Comparison of ENCODE assay signal across 36 cellular contexts in genomic region chr19:37829526-37829925, GRCh38.
"Had no signal": no experiment of that assay in that cellular context is flagged by ENCODE, and none has a peak within 500 bp of the region (broad histone marks: within the 10 kb centered on the region; RNA-seq: fewer than 3 reads in every experiment).

No MANE protein-coding gene starts in this region.

- H3K36me3 Mint-ChIP-seq: activated naive CD4-positive, alpha-beta T cell treated with anti-CD3 and anti-CD28 coated beads, Interleukin-2, amount 10 ng/mL, durations not matched to agents 7 days and 5 days had no signal

- H3K27ac Mint-ChIP-seq: activated CD4-positive, alpha-beta memory T cell treated with anti-CD3 and anti-CD28 coated beads, Interleukin-2, amount 10 ng/mL, durations not matched to agents 7 days and 5 days; activated CD4-positive, alpha-beta T cell treated with anti-CD3 and anti-CD28 coated beads for 36 hours; activated CD4-positive, alpha-beta T cell treated with anti-CD3 and anti-CD28 coated beads, Interleukin-2, amount 10 ng/mL, durations not matched to agents 7 days and 5 days; activated CD8-positive, alpha-beta memory T cell treated with anti-CD3 and anti-CD28 coated beads, Interleukin-2, amount 10 ng/mL, durations not matched to agents 7 days and 5 days; activated CD8-positive, alpha-beta T cell treated with anti-CD3 and anti-CD28 coated beads, Interleukin-2, amount 10 ng/mL, durations not matched to agents 7 days and 5 days; activated naive CD4-positive, alpha-beta T cell treated with anti-CD3 and anti-CD28 coated beads, Interleukin-2, amount 10 ng/mL, durations not matched to agents 7 days and 5 days; activated naive CD4-positive, alpha-beta T cell treated with anti-CD3 and anti-CD28 coated beads, Interleukin-2, amount 50 U/mL, for 24 hours; activated naive CD8-positive, alpha-beta T cell; activated T-cell treated with anti-CD3 and anti-CD28 coated beads, Interleukin-2, amount 50 U/mL, for 24 hours; activated T-helper 2 cell treated with anti-CD3 and anti-CD28 coated beads, Interferon-gamma antibody, Interleukin-2, Interleukin-4, amounts not matched to agents 10 μg/mL and 5 μg/mL and 100 μg/mL, durations not matched to agents 14 hours and 24 hours and 36 hours; T-helper 1 cell treated with Interleukin-12 subunit alpha and Interleukin-12 subunit beta and Interleukin-4 antibody, amounts not matched to agents 30 μg/mL and 1 μg/mL, for 36 hours; T-helper 2 cell treated with Interferon-gamma antibody and Interleukin-4, amounts not matched to agents 5 μg/mL and 100 μg/mL, for 36 hours had no signal

- H3K4me1 Mint-ChIP-seq: activated CD4-positive, alpha-beta memory T cell treated with anti-CD3 and anti-CD28 coated beads, Interleukin-2, amount 10 ng/mL, durations not matched to agents 7 days and 5 days; activated CD4-positive, alpha-beta T cell treated with anti-CD3 and anti-CD28 coated beads for 36 hours; activated CD4-positive, alpha-beta T cell treated with anti-CD3 and anti-CD28 coated beads, Interleukin-2, amount 10 ng/mL, durations not matched to agents 7 days and 5 days; activated CD8-positive, alpha-beta memory T cell treated with anti-CD3 and anti-CD28 coated beads, Interleukin-2, amount 10 ng/mL, durations not matched to agents 7 days and 5 days; activated naive CD4-positive, alpha-beta T cell treated with anti-CD3 and anti-CD28 coated beads, Interleukin-2, amount 10 ng/mL, durations not matched to agents 7 days and 5 days; activated naive CD4-positive, alpha-beta T cell treated with anti-CD3 and anti-CD28 coated beads, Interleukin-2, amount 50 U/mL, for 24 hours had no signal

- ATAC-seq: activated CD4-positive, alpha-beta T cell treated with anti-CD3 and anti-CD28 coated beads for 36 hours; activated CD4-positive, CD25-positive, alpha-beta regulatory T cell treated with anti-CD3 and anti-CD28 coated beads, Interleukin-2, amount 50 U/mL, for 24 hours; activated CD8-positive, alpha-beta memory T cell treated with anti-CD3 and anti-CD28 coated beads, Interleukin-2, amount 10 ng/mL, durations not matched to agents 7 days and 5 days; activated CD8-positive, alpha-beta T cell treated with anti-CD3 and anti-CD28 coated beads, Interleukin-2, amount 10 ng/mL, durations not matched to agents 7 days and 5 days; body of pancreas had no signal

- H3K4me3 Mint-ChIP-seq: activated CD4-positive, alpha-beta memory T cell treated with anti-CD3 and anti-CD28 coated beads, Interleukin-2, amount 10 ng/mL, durations not matched to agents 7 days and 5 days; activated CD4-positive, alpha-beta T cell treated with anti-CD3 and anti-CD28 coated beads for 36 hours; activated CD4-positive, alpha-beta T cell treated with anti-CD3 and anti-CD28 coated beads, Interleukin-2, amount 10 ng/mL, durations not matched to agents 7 days and 5 days; activated CD8-positive, alpha-beta memory T cell treated with anti-CD3 and anti-CD28 coated beads, Interleukin-2, amount 10 ng/mL, durations not matched to agents 7 days and 5 days; activated CD8-positive, alpha-beta T cell treated with anti-CD3 and anti-CD28 coated beads, Interleukin-2, amount 10 ng/mL, durations not matched to agents 7 days and 5 days; activated naive CD4-positive, alpha-beta T cell treated with anti-CD3 and anti-CD28 coated beads, Interleukin-2, amount 10 ng/mL, durations not matched to agents 7 days and 5 days; activated naive CD4-positive, alpha-beta T cell treated with anti-CD3 and anti-CD28 coated beads, Interleukin-2, amount 50 U/mL, for 24 hours; activated naive CD8-positive, alpha-beta T cell; activated T-cell treated with anti-CD3 and anti-CD28 coated beads, Interleukin-2, amount 50 U/mL, for 24 hours; T-helper 1 cell treated with Interleukin-12 subunit alpha and Interleukin-12 subunit beta and Interleukin-4 antibody, amounts not matched to agents 30 μg/mL and 1 μg/mL, for 36 hours; T-helper 2 cell treated with Interferon-gamma antibody and Interleukin-4, amounts not matched to agents 5 μg/mL and 100 μg/mL, for 36 hours had no signal

- H3K36me3 ChIP-seq: adrenal gland, brain microvascular endothelial cell had no signal

- H3K4me3 ChIP-seq: adrenal gland, body of pancreas, breast epithelium had no signal

- DNase-seq: activated CD4-positive, alpha-beta memory T cell treated with anti-CD3 and anti-CD28 coated beads, Interleukin-2, amount 10 ng/mL, durations not matched to agents 7 days and 5 days; activated CD4-positive, alpha-beta T cell treated with anti-CD3 and anti-CD28 coated beads for 1 hour; activated CD4-positive, alpha-beta T cell treated with anti-CD3 and anti-CD28 coated beads for 36 hours; activated CD4-positive, alpha-beta T cell treated with anti-CD3 and anti-CD28 coated beads for 48 hours; activated CD4-positive, alpha-beta T cell treated with anti-CD3 and anti-CD28 coated beads, Interleukin-2, amount 10 ng/mL, durations not matched to agents 7 days and 5 days; activated CD4-positive, alpha-beta T cell treated with anti-CD3 and anti-CD28 coated beads, Interleukin-2, amount 50 U/mL, for 48 hours; activated CD4-positive, CD25-positive, alpha-beta regulatory T cell; activated CD8-positive, alpha-beta memory T cell treated with anti-CD3 and anti-CD28 coated beads for 24 hours; activated CD8-positive, alpha-beta memory T cell treated with anti-CD3 and anti-CD28 coated beads, Interleukin-2, amount 10 ng/mL, durations not matched to agents 7 days and 5 days; activated CD8-positive, alpha-beta memory T cell treated with anti-CD3 and anti-CD28 coated beads, Interleukin-2, amount 50 U/mL, for 48 hours; activated CD8-positive, alpha-beta T cell treated with anti-CD3 and anti-CD28 coated beads, Interleukin-2, amount 10 ng/mL, durations not matched to agents 7 days and 5 days; activated effector memory CD4-positive, alpha-beta T cell treated with Interleukin-2 at 50 U/mL for 16 hours; activated gamma-delta T cell; activated naive CD4-positive, alpha-beta T cell treated with anti-CD3 and anti-CD28 coated beads, Interleukin-2, amount 10 ng/mL, durations not matched to agents 7 days and 5 days; activated naive CD4-positive, alpha-beta T cell treated with Interleukin-2 at 50 U/mL for 16 hours; activated T-cell treated with anti-CD3 and anti-CD28 coated beads, Interleukin-2, amount 50 U/mL, for 24 hours; activated T-cell treated with anti-CD3 and anti-CD28 coated beads, Interleukin-2, amount 50 U/mL, for 48 hours; adrenal gland; amniotic stem cell; aorta; body of pancreas; brain microvascular endothelial cell; central memory CD4-positive, alpha-beta T cell; T-helper 1 cell; T-helper 2 cell; T-helper 9 cell had no signal

- H3K27ac ChIP-seq: adrenal gland, body of pancreas, brain microvascular endothelial cell, breast epithelium, VCaP had no signal

- H3K4me1 ChIP-seq: adrenal gland, body of pancreas, breast epithelium had no signal

- H3K27me3 Mint-ChIP-seq: activated CD4-positive, alpha-beta memory T cell treated with anti-CD3 and anti-CD28 coated beads, Interleukin-2, amount 10 ng/mL, durations not matched to agents 7 days and 5 days; activated CD4-positive, alpha-beta T cell treated with anti-CD3 and anti-CD28 coated beads for 36 hours; activated CD4-positive, alpha-beta T cell treated with anti-CD3 and anti-CD28 coated beads, Interleukin-2, amount 10 ng/mL, durations not matched to agents 7 days and 5 days; activated CD8-positive, alpha-beta memory T cell treated with anti-CD3 and anti-CD28 coated beads, Interleukin-2, amount 10 ng/mL, durations not matched to agents 7 days and 5 days; activated naive CD4-positive, alpha-beta T cell treated with anti-CD3 and anti-CD28 coated beads, Interleukin-2, amount 10 ng/mL, durations not matched to agents 7 days and 5 days; activated T-cell treated with anti-CD3 and anti-CD28 coated beads, Interleukin-2, amount 50 U/mL, for 24 hours had no signal

- FAIRE-seq: astrocyte, TTC549 had no signal

- H3K27me3 ChIP-seq: adrenal gland, body of pancreas, brain microvascular endothelial cell, breast epithelium had no signal
